Comparison of ENCODE assay signal across 16 cellular contexts in genomic region chr13:98372886-98373285, GRCh38.
A peak's percentile ranks its signal among the peaks of the same experiment; 100 is the strongest.
DNase-seq lines count a peak whose midpoint lies in the region; ATAC-seq, FAIRE-seq and TF ChIP-seq lines count a peak whose summit lies in the region.
"Had no signal": no experiment of that assay in that cellular context is flagged by ENCODE, and none has a peak within 500 bp of the region (broad histone marks: within the 10 kb centered on the region; RNA-seq: fewer than 3 reads in every experiment).

No MANE protein-coding gene starts in this region.

- H3K36me3 ChIP-seq in GM23338 (ENCODE audit: insufficient read depth): no peaks in the 10 kb centered on the region
- H3K36me3 ChIP-seq in pancreas: no peaks in the 10 kb centered on the region

- FAIRE-seq in pancreas (lab: Jason Lieb, UNC): no peak
- FAIRE-seq: endothelial cell of umbilical vein had no signal

- peak overlapping the region; percentile 59; the same call in 1 of the 2 replicates for H3K4me2 ChIP-seq in GM23338

- no peaks in the 10 kb centered on the region for H3F3A ChIP-seq in GM23338 (replicated peaks; ENCODE audit: low read depth)

- H3K9me3 Mint-ChIP-seq in GM23338 (peaks cover 9% of the 10 kb centered on the region), WTC11 (peaks cover 31% of the 10 kb centered on the region), glutamatergic neuron (ENCODE audit: unreplicated experiment) (peaks cover 19% of the 10 kb centered on the region)
- H3K9me3 Mint-ChIP-seq in activated CD4-positive, alpha-beta memory T cell treated with anti-CD3 and anti-CD28 coated beads for 36 hours: peaks cover 12% of the 10 kb centered on the region

- no peaks in the 10 kb centered on the region for H4K20me1 ChIP-seq in GM23338 (replicated peaks; ENCODE audit: insufficient read depth)

- CTCF ChIA-PET in WTC11 (lab: Charles Lee): interaction anchor here (0.7 to 2.1 kb wide), 2 partner anchors 75 to 339 kb away, joined by 3 to 7 read pairs; no protein-coding TSS in a partner anchor
- CTCF ChIA-PET in activated CD4-positive, alpha-beta memory T cell treated with anti-CD3 and anti-CD28 coated beads for 36 hours (lab: Charles Lee): interaction anchor here (0.7 kb wide), 1 partner anchor 280 kb away, joined by 3 read pairs; no protein-coding TSS in a partner anchor

- H3K79me2 ChIP-seq in GM23338 (replicated peaks; ENCODE audit: insufficient read depth): peaks cover 12% of the 10 kb centered on the region; the same call in 1 of the 2 replicates

- H3K4me3 ChIP-seq in GM23338: no peak overlapping the region; the same call in 1 of the 2 replicates
- no peak overlapping the region for H3K4me3 ChIP-seq in pancreas
- H3K4me3 ChIP-seq: tibial artery had no signal

- H3K27me3 Mint-ChIP-seq in GM23338 (ENCODE audit: insufficient read depth, low read depth, poor library complexity): peaks cover 2% of the 10 kb centered on the region
- no peaks in the 10 kb centered on the region for H3K27me3 Mint-ChIP-seq in WTC11 (ENCODE audit: low read depth)
- H3K27me3 Mint-ChIP-seq in glutamatergic neuron (ENCODE audit: unreplicated experiment): peaks cover 11% of the 10 kb centered on the region
- H3K27me3 Mint-ChIP-seq in activated CD4-positive, alpha-beta memory T cell treated with anti-CD3 and anti-CD28 coated beads for 36 hours: peaks cover 17% of the 10 kb centered on the region

- peaks cover 31% of the 10 kb centered on the region for H3K4me1 ChIP-seq in GM23338 (ENCODE audit: insufficient read depth)
- H3K4me1 ChIP-seq in pancreas: peaks cover 5 to 6% (median 5%) of the 10 kb centered on the region in 3 donors

- H3K27me3 ChIP-seq in GM23338 (ENCODE audit: insufficient read depth) (no peaks in the 10 kb centered on the region), pancreas (no peaks in the 10 kb centered on the region)
- H3K27me3 ChIP-seq: tibial artery had no signal

- H3K9me2 ChIP-seq in GM23338 (ENCODE audit: insufficient read depth): peaks cover 2% of the 10 kb centered on the region; the same call in 1 of the 2 replicates

- H3K4me3 Mint-ChIP-seq in GM23338: no peak overlapping the region
- H3K4me3 Mint-ChIP-seq in WTC11: no peak overlapping the region
- H3K4me3 Mint-ChIP-seq in glutamatergic neuron (ENCODE audit: unreplicated experiment): no peak overlapping the region
- no peak overlapping the region for H3K4me3 Mint-ChIP-seq in activated CD4-positive, alpha-beta memory T cell treated with anti-CD3 and anti-CD28 coated beads for 36 hours
- H3K4me3 Mint-ChIP-seq: activated CD4-positive, alpha-beta T cell treated with anti-CD3 and anti-CD28 coated beads, Interleukin-2, amount 10 ng/mL, durations not matched to agents 7 days and 5 days; activated naive CD8-positive, alpha-beta T cell treated with anti-CD3 and anti-CD28 coated beads for 36 hours; T-helper 2 cell treated with Interferon-gamma antibody and Interleukin-4, amounts not matched to agents 5 μg/mL and 100 μg/mL, for 36 hours had no signal

- peak overlapping the region; percentile 77 for H3K27ac ChIP-seq in GM23338 (ENCODE audit: low read depth)
- H3K27ac ChIP-seq in pancreas: no peak overlapping the region
- H3K27ac ChIP-seq: tibial artery had no signal

- H3K4me1 Mint-ChIP-seq in GM23338 (peaks cover 32% of the 10 kb centered on the region), WTC11 (peaks cover 30% of the 10 kb centered on the region), glutamatergic neuron (ENCODE audit: low read depth, unreplicated experiment) (peaks cover 28% of the 10 kb centered on the region)
- H3K4me1 Mint-ChIP-seq in activated CD4-positive, alpha-beta memory T cell treated with anti-CD3 and anti-CD28 coated beads for 36 hours (ENCODE audit: low read depth): no peaks in the 10 kb centered on the region
- H3K4me1 Mint-ChIP-seq: activated CD4-positive, alpha-beta T cell treated with anti-CD3 and anti-CD28 coated beads, Interleukin-2, amount 10 ng/mL, durations not matched to agents 7 days and 5 days; activated naive CD8-positive, alpha-beta T cell treated with anti-CD3 and anti-CD28 coated beads for 36 hours had no signal

- 57 to 62% methylated on average over 8 of the region's 8 CpGs for whole genome bisulfite sequencing in pancreas, 2 donors

- DNase-seq in GM23338 (ENCODE audit: low spot score) (peak; percentile 58), WTC11 (ENCODE audit: low spot score) (no peak), glutamatergic neuron (no peak), pancreas (no peak), T-helper 9 cell (no peak)
- DNase-seq in activated CD4-positive, CD25-positive, alpha-beta regulatory T cell treated with anti-CD3 and anti-CD28 coated beads, Interleukin-2, amount 50 U/mL, for 72 hours: no peak
- DNase-seq in activated CD4-positive, alpha-beta memory T cell treated with anti-CD3 and anti-CD28 coated beads for 36 hours: no peak
- DNase-seq: activated CD4-positive, alpha-beta T cell treated with anti-CD3 and anti-CD28 coated beads, Interleukin-2, amount 10 ng/mL, durations not matched to agents 7 days and 5 days; activated naive CD8-positive, alpha-beta T cell treated with anti-CD3 and anti-CD28 coated beads for 36 hours; hypothalamus; MV-4-11; SHP77 treated with DMSO at 0.1 percent for 48 hours; tibial artery had no signal

- ATAC-seq in GM23338 (peak; percentile 59), WTC11 (peak; percentile 64), pancreas (peak; percentile 32 to 73 (median 64)), HG02970 (IDR thresholded peaks at IDR 0.05; ENCODE audit: low FRiP score, unreplicated experiment) (no peak)

- no peak overlapping the region for H2AFZ ChIP-seq in GM23338

- TF ChIP-seq CTCF in GM23338 (conservative IDR thresholded peaks at IDR 0.05; ENCODE audit: low read depth in 2 of 2): no peak
- no peak for TF ChIP-seq CTCF in WTC11 (IDR thresholded peaks at IDR 0.05)
- TF ChIP-seq CTCF in glutamatergic neuron (IDR thresholded peaks at IDR 0.05; ENCODE audit: partially characterized antibody, unreplicated experiment): no peak
- TF ChIP-seq CTCF in pancreas (IDR thresholded peaks at IDR 0.05): no peak

- H3K9me3 ChIP-seq in pancreas: no peaks in the 10 kb centered on the region

- H3K36me3 Mint-ChIP-seq in GM23338 (ENCODE audit: low read depth) (peaks cover 49% of the 10 kb centered on the region), WTC11 (peaks cover 48% of the 10 kb centered on the region), glutamatergic neuron (ENCODE audit: unreplicated experiment) (peaks cover 22% of the 10 kb centered on the region)
- H3K36me3 Mint-ChIP-seq in activated CD4-positive, alpha-beta memory T cell treated with anti-CD3 and anti-CD28 coated beads for 36 hours: no peaks in the 10 kb centered on the region
- H3K36me3 Mint-ChIP-seq: activated naive CD8-positive, alpha-beta T cell treated with anti-CD3 and anti-CD28 coated beads for 36 hours had no signal

- intact Hi-C loops in pancreas (cut with DNase I): no loop called here
- intact Hi-C loops in activated CD4-positive, alpha-beta memory T cell treated with anti-CD3 and anti-CD28 coated beads for 36 hours (cut with micrococcal nuclease): no loop called here

- H3K27ac Mint-ChIP-seq in GM23338 (no peak overlapping the region), WTC11 (peak overlapping the region; percentile 50; the same call in 1 of the 2 replicates), glutamatergic neuron (ENCODE audit: unreplicated experiment) (peak overlapping the region; percentile 15)
- no peak overlapping the region for H3K27ac Mint-ChIP-seq in activated CD4-positive, alpha-beta memory T cell treated with anti-CD3 and anti-CD28 coated beads for 36 hours
- H3K27ac Mint-ChIP-seq: activated CD4-positive, alpha-beta T cell treated with anti-CD3 and anti-CD28 coated beads, Interleukin-2, amount 10 ng/mL, durations not matched to agents 7 days and 5 days; activated naive CD8-positive, alpha-beta T cell treated with anti-CD3 and anti-CD28 coated beads for 36 hours; T-helper 2 cell treated with Interferon-gamma antibody and Interleukin-4, amounts not matched to agents 5 μg/mL and 100 μg/mL, for 36 hours had no signal

- POLR2A ChIA-PET in WTC11 (lab: Charles Lee): no interaction called here
- POLR2A ChIA-PET in activated CD4-positive, alpha-beta memory T cell treated with anti-CD3 and anti-CD28 coated beads for 36 hours (lab: Charles Lee): no interaction called here

TF ChIP-seq in GM23338, 12 proteins besides CTCF, POLR2A, EP300 and RAD21 (continues in another document):
- TF ChIP-seq ZNF331 (CRISPR knock-in tag; IDR thresholded peaks at IDR 0.05; ENCODE audit: low read depth) (no peak), ZNF114 (CRISPR knock-in tag; IDR thresholded peaks at IDR 0.05) (no peak), EZH2phosphoT487 (IDR thresholded peaks at IDR 0.05; ENCODE audit: unreplicated experiment) (no peak), JUNB (IDR thresholded peaks at IDR 0.05; ENCODE audit: unreplicated experiment) (no peak), CREB1 (CRISPR knock-in tag; IDR thresholded peaks at IDR 0.05; ENCODE audit: low read depth) (no peak), EZH2 (IDR thresholded peaks at IDR 0.05; ENCODE audit: low read depth, unreplicated experiment) (no peak), ETS1 (IDR thresholded peaks at IDR 0.05) (no peak)

TF ChIP-seq in WTC11, 78 proteins besides CTCF, POLR2A, EP300 and RAD21 (continues in another document):
- TF ChIP-seq E2F5 (CRISPR knock-in tag; IDR thresholded peaks at IDR 0.05) (no peak), ZNF317 (CRISPR knock-in tag; IDR thresholded peaks at IDR 0.05; ENCODE audit: borderline replicate concordance, low read depth) (no peak)

Comparison
In these comparisons a context has a peak if more than half of its experiments do, and no peak if none do; other contexts are left out.
1. H3K27ac Mint-ChIP-seq: peak in WTC11 (single experiment) and glutamatergic neuron (single experiment); none in GM23338 (single experiment) and activated CD4-positive, alpha-beta memory T cell treated with anti-CD3 and anti-CD28 coated beads for 36 hours (single experiment).